Comparison of ENCODE assay signal across 28 cellular contexts in genomic region chr2:72937356-72937669, GRCh38. TPM values are rescaled to one million over a fixed set of nuclear protein-coding genes. Genes with fewer than 3 reads are reported as not detected.
A peak's percentile ranks its signal among the peaks of the same experiment; 100 is the strongest.
DNase-seq lines count a peak whose midpoint lies in the region; ATAC-seq, FAIRE-seq and TF ChIP-seq lines count a peak whose summit lies in the region.
"Had no signal": no experiment of that assay in that cellular context is flagged by ENCODE, and none has a peak within 500 bp of the region (broad histone marks: within the 10 kb centered on the region; RNA-seq: fewer than 3 reads in every experiment).

No MANE protein-coding gene starts in this region.

- H3K4me2 ChIP-seq in K562 (ENCODE audit: insufficient read depth, low read length), result no peak overlapping the region

- FAIRE-seq in K562 (lab: Jason Lieb, UNC), result no peak
- FAIRE-seq: G401.6, H54 had no signal

- H3K9me3 ChIP-seq in K562 (replicated peaks; ENCODE audit: control insufficient read depth, insufficient read depth, low read depth, low read length) (no peaks in the 10 kb centered on the region), mucosa of descending colon (no peaks in the 10 kb centered on the region), ascending aorta (no peaks in the 10 kb centered on the region)
- H3K9me3 ChIP-seq: Caco-2, heart right ventricle, sigmoid colon, SJSA1, thyroid gland had no signal

- ATAC-seq in K562, result no peak
- ATAC-seq in mucosa of descending colon, result no peak
- ATAC-seq: effector memory CD8-positive, alpha-beta T cell; stimulated activated memory B cell treated with anti-CD40 and anti-IgM and Interleukin-4, amounts not matched to agents 10 μg/mL and 1 μg/mL and 100 μg/mL, for 72 hours had no signal

- H3K27me3 ChIP-seq in K562 (ENCODE audit: control insufficient read depth in 2 of 2, insufficient read depth in 2 of 2, low read length in 2 of 2), result peaks cover 2 to 53% of the 10 kb centered on the region in 2 experiments; a peak in 3 of 5 replicates
- no peaks in the 10 kb centered on the region for H3K27me3 ChIP-seq in ascending aorta
- H3K27me3 ChIP-seq in H7 (ENCODE audit: control insufficient read depth, insufficient read depth, low read length), result peaks cover 12% of the 10 kb centered on the region
- H3K27me3 ChIP-seq: SJSA1, thyroid gland had no signal

- POLR2A ChIA-PET in K562 (lab: Yijun Ruan, JAX), result interaction anchor here (0.6 to 1.3 kb wide), 3 partner anchors 11 to 240 kb away, joined by 3 read pairs; no protein-coding TSS in a partner anchor

- TF ChIP-seq CTCF in K562 (IDR thresholded peaks at IDR 0.05 in 2 of 3, conservative IDR thresholded peaks at IDR 0.05 in 1 of 3; ENCODE audit: insufficient read depth in 2 of 3, low read depth in 1 of 3, low read length in 3 of 3) (no peak), mucosa of descending colon (IDR thresholded peaks at IDR 0.05) (no peak), ascending aorta (IDR thresholded peaks at IDR 0.05) (no peak)

- no peak overlapping the region for H2AFZ ChIP-seq in K562 (ENCODE audit: low read depth, low read length)

- intact Hi-C loops in K562 (cut with micrococcal nuclease), result no loop called here
- intact Hi-C loops in mucosa of descending colon (cut with DNase I, micrococcal nuclease), result loop anchor here in 1 of 2 donors (5.0 kb wide), 1 partner anchor 45 kb away; no protein-coding TSS in a partner anchor
- intact Hi-C loops in ascending aorta (cut with DNase I), result no loop called here

- H3K9me1 ChIP-seq in K562 (ENCODE audit: control insufficient read depth, insufficient read depth, low read length), result no peaks in the 10 kb centered on the region

- no peak for TF ChIP-seq RAD21 in K562 (CRISPR knock-in tag; conservative IDR thresholded peaks at IDR 0.05 in 1 of 2, IDR thresholded peaks at IDR 0.05 in 1 of 2)

- no peak for TF ChIP-seq POLR2A in K562 (conservative IDR thresholded peaks at IDR 0.05)

- H3K9ac ChIP-seq in K562 (ENCODE audit: insufficient read depth in 1 of 2, low read depth in 2 of 2, low read length in 2 of 2), result no peak overlapping the region

- H3K79me2 ChIP-seq in K562 (ENCODE audit: control insufficient read depth, insufficient read depth, low read length), result no peaks in the 10 kb centered on the region

- 31% methylated on average over 9 of the region's 15 CpGs for WGBS in K562 (ENCODE audit: insufficient coverage, low coverage, missing lambda C conversion rate)

- CTCF ChIA-PET in K562 (lab: Yijun Ruan, JAX; ENCODE audit: low intra/inter-chr PET ratio), result no interaction called here

- H3K36me3 ChIP-seq in K562 (ENCODE audit: control insufficient read depth, insufficient read depth, low read length) (no peaks in the 10 kb centered on the region), mucosa of descending colon (ENCODE audit: low read depth) (no peaks in the 10 kb centered on the region), ascending aorta (no peaks in the 10 kb centered on the region), H7 (replicated peaks; ENCODE audit: control insufficient read depth, insufficient read depth, low read length) (no peaks in the 10 kb centered on the region)
- H3K36me3 ChIP-seq: heart right ventricle, sigmoid colon, SJSA1, thyroid gland had no signal

- BruUV-seq in K562 (replicated peaks; lab: Mats Ljungman, UMichigan), result no TSS peak

- H3K4me3 ChIP-seq in K562, result no peak overlapping the region
- H3K4me3 ChIP-seq in mucosa of descending colon, result no peak overlapping the region
- no peak overlapping the region for H3K4me3 ChIP-seq in ascending aorta
- no peak overlapping the region for H3K4me3 ChIP-seq in H7 (ENCODE audit: insufficient read depth, low read depth, low read length)
- H3K4me3 ChIP-seq: heart right ventricle, sigmoid colon, SJSA1, thyroid gland had no signal

- H4K20me1 ChIP-seq in K562 (replicated peaks; ENCODE audit: control insufficient read depth, insufficient read depth, low read length), result peaks cover 24% of the 10 kb centered on the region

- H3K27ac ChIP-seq in K562 (ENCODE audit: extremely low read depth, low read depth, low read length) (no peak overlapping the region), ascending aorta (no peak overlapping the region)
- H3K27ac ChIP-seq: heart right ventricle, sigmoid colon, SJSA1, thyroid gland had no signal

- TF ChIP-seq EP300 in K562 (IDR thresholded peaks at IDR 0.05; ENCODE audit: low read length), result no peak

- in situ Hi-C loops in K562 (cut with MboI), result loop anchor here (5.0 kb wide), 1 partner anchor 45 kb away; no protein-coding TSS in a partner anchor

- H3K4me1 ChIP-seq in K562 (replicated peaks in 1 of 2; ENCODE audit: control insufficient read depth in 2 of 2, insufficient read depth in 2 of 2, low read length in 2 of 2), result peaks cover 0 to 7% of the 10 kb centered on the region in 2 experiments; a peak in 1 of 5 replicates
- H3K4me1 ChIP-seq in mucosa of descending colon (ENCODE audit: low read depth), result no peaks in the 10 kb centered on the region
- H3K4me1 ChIP-seq in ascending aorta, result no peaks in the 10 kb centered on the region
- H3K4me1 ChIP-seq: thyroid gland had no signal

- DNase-seq in DMS 273 (lab: John Stamatoyannopoulos, UW; ENCODE audit: unreplicated experiment) (peak; percentile 95), NCI-H1694 (lab: John Stamatoyannopoulos, UW) (peak; percentile 78), K562 (ENCODE audit: extremely low read depth in 1 of 4, low spot score in 3 of 4) (no peak), mucosa of descending colon (peak in 2 of 3 donors; percentile 19 to 28), ascending aorta (ENCODE audit: low spot score in 2 of 2) (no peak), mesenteric fat pad (ENCODE audit: low spot score) (no peak), H7 (no peak)
- DNase-seq: activated CD4-positive, CD25-positive, alpha-beta regulatory T cell; activated naive CD4-positive, alpha-beta T cell treated with anti-CD3 and anti-CD28 coated beads, Interleukin-2, amount 10 ng/mL, durations not matched to agents 7 days and 5 days; activated T-cell treated with anti-CD3 and anti-CD28 coated beads, Interleukin-2, amount 50 U/mL, for 48 hours; Caco-2; cerebellar nuclear complex; effector memory CD8-positive, alpha-beta T cell; heart right ventricle; immature natural killer cell; NCI-H1930; NCI-H748 treated with DMSO at 0.1 percent for 48 hours; sigmoid colon; thyroid gland had no signal

TF ChIP-seq in K562, 482 proteins besides CTCF, POLR2A, EP300 and RAD21 (continues in another document):
- TF ChIP-seq FOXK1 (CRISPR knock-in tag; IDR thresholded peaks at IDR 0.05; ENCODE audit: borderline replicate concordance), result no peak
- 0 out of 2 replicates have a peak, but pooled peaks have one; percentile 9 for TF ChIP-seq EGR1 (conservative IDR thresholded peaks at IDR 0.05)

RNA-seq across cellular contexts. Expression of gene EMX1, which starts 20.0 kb away (rescaled TPM):
- 0.28 TPM in 1 of 2 replicates, not detected in the other for total RNA-seq in K562 (2011; cell fraction: chromatin; rRNA removed; ENCODE audit: low replicate concordance)
- 0.17 TPM in 1 of 2 replicates, not detected in the other for total RNA-seq in K562 (2011; cell fraction: nucleolus; rRNA removed)
- total RNA-seq in K562 (2011; cell fraction: nucleoplasm; rRNA removed), result not detected in 2 replicates
- total RNA-seq in K562 (2014; rRNA removed) (0.20 and 0.32 TPM in 2 replicates), K562 (2014; rRNA removed; fragmentation: Illumina TruSeq; extraction: Trizol) (not detected in 2 replicates), K562 (2015; rRNA removed; fragmentation: Illumina TruSeq; extraction: Trizol) (not detected in 2 replicates), K562 (2021) (0.18 TPM in 1 of 2 replicates, not detected in the other), mucosa of descending colon (1 to 10 TPM in 2 of 3 donors, under 1 TPM in 1; 0.96 to 3.6 (median 1.6) TPM), ascending aorta (not detected), mesenteric fat pad (not detected)
- polyA plus RNA-seq in K562 (2011; rRNA removed) (0.10 and 0.22 TPM in 2 replicates), K562 (2014; fragmentation: Illumina TruSeq; extraction: Trizol) (not detected in 2 replicates), K562 (2014; fragmentation: Nextera tagmentation; extraction: Ambion mirVana) (not detected), K562 (2014; rRNA removed) (0.21 TPM in 1 of 2 replicates, not detected in the other)
- 0.07 and 0.16 TPM in 2 replicates for polyA plus RNA-seq in K562 (2011; cell fraction: cytosol; rRNA removed)
- polyA plus RNA-seq in K562 (2011; cell fraction: nucleus; rRNA removed), result 0.11 and 0.21 TPM in 2 replicates
- 0.04 and 0.11 TPM in 2 replicates for polyA plus RNA-seq in K562 (2012)
- polyA minus RNA-seq in K562 (2011; rRNA and poly(A)+ RNA removed), result not detected in 2 replicates
- not detected in 2 replicates for polyA minus RNA-seq in K562 (2011; cell fraction: cytosol; rRNA and poly(A)+ RNA removed)
- polyA minus RNA-seq in K562 (2011; cell fraction: nucleus; rRNA and poly(A)+ RNA removed), result 0.27 and 0.33 TPM in 2 replicates
- 0.28 and 1.6 TPM in 2 replicates for total RNA-seq in H7 (2014; rRNA removed; shearing (Covaris generic))
- total RNA-seq: aorta, fibroblast of lung, heart right ventricle, lung microvascular endothelial cell, myocyte, osteocyte, sigmoid colon, SJSA1 had no signal
- polyA plus RNA-seq: aorta, fibroblast of lung, immature natural killer cell had no signal

RNA-seq across cellular contexts. Expression of gene SPR, which starts 50.1 kb away (rescaled TPM):
- 3.9 and 9.7 TPM in 2 replicates for total RNA-seq in K562 (2011; cell fraction: chromatin; rRNA removed; ENCODE audit: low replicate concordance)
- total RNA-seq in K562 (2011; cell fraction: nucleolus; rRNA removed), result 11.7 and 12.7 TPM in 2 replicates
- total RNA-seq in K562 (2011; cell fraction: nucleoplasm; rRNA removed), result 11.6 and 12.0 TPM in 2 replicates
- 38.3 and 44.2 TPM in 2 replicates for total RNA-seq in K562 (2014; rRNA removed)
- total RNA-seq in K562 (2014; rRNA removed; fragmentation: Illumina TruSeq; extraction: Trizol), result 19.9 and 26.3 TPM in 2 replicates
- total RNA-seq in K562 (2015; rRNA removed; fragmentation: Illumina TruSeq; extraction: Trizol), result 23.0 and 24.1 TPM in 2 replicates
- 36.5 and 38.8 TPM in 2 replicates for total RNA-seq in K562 (2021)
- 17.4 and 28.4 TPM in 2 replicates for polyA plus RNA-seq in K562 (2011; rRNA removed)
- polyA plus RNA-seq in K562 (2011; cell fraction: cytosol; rRNA removed), result 15.5 and 32.1 TPM in 2 replicates
- polyA plus RNA-seq in K562 (2011; cell fraction: nucleus; rRNA removed), result 7.5 and 12.4 TPM in 2 replicates
- polyA plus RNA-seq in K562 (2012), result 32.7 and 40.3 TPM in 2 replicates
- polyA plus RNA-seq in K562 (2014; fragmentation: Illumina TruSeq; extraction: Trizol), result 21.9 and 22.0 TPM in 2 replicates
- 1 to 10 TPM; 7.7 to 9.4 TPM for polyA plus RNA-seq in K562 (2014; fragmentation: Nextera tagmentation; extraction: Ambion mirVana)
- polyA plus RNA-seq in K562 (2014; rRNA removed), result 28.5 TPM in 2 replicates
- polyA minus RNA-seq in K562 (2011; rRNA and poly(A)+ RNA removed), result 10.4 and 18.1 TPM in 2 replicates
- 7.5 and 9.5 TPM in 2 replicates for polyA minus RNA-seq in K562 (2011; cell fraction: cytosol; rRNA and poly(A)+ RNA removed)
- polyA minus RNA-seq in K562 (2011; cell fraction: nucleus; rRNA and poly(A)+ RNA removed), result 4.0 and 4.8 TPM in 2 replicates
- total RNA-seq in mucosa of descending colon, result 10 to 100 TPM; 53.7 to 91.0 (median 60.9) TPM
- total RNA-seq in ascending aorta, result 68.3 TPM
- 38.6 TPM for total RNA-seq in mesenteric fat pad
- 3.7 and 8.0 TPM in 2 replicates for total RNA-seq in H7 (2014; rRNA removed; shearing (Covaris generic))

Comparison
In these comparisons a context has a peak if more than half of its experiments do, and no peak if none do; other contexts are left out.
1. DNase-seq: peak in DMS 273 (single experiment), NCI-H1694 (single experiment) and mucosa of descending colon (2 of 3); none in K562 (0 of 4), ascending aorta (0 of 2), mesenteric fat pad (single experiment) and H7 (single experiment).